Comparison of ENCODE assay signal across 23 cellular contexts in the genomic region with DNA sequence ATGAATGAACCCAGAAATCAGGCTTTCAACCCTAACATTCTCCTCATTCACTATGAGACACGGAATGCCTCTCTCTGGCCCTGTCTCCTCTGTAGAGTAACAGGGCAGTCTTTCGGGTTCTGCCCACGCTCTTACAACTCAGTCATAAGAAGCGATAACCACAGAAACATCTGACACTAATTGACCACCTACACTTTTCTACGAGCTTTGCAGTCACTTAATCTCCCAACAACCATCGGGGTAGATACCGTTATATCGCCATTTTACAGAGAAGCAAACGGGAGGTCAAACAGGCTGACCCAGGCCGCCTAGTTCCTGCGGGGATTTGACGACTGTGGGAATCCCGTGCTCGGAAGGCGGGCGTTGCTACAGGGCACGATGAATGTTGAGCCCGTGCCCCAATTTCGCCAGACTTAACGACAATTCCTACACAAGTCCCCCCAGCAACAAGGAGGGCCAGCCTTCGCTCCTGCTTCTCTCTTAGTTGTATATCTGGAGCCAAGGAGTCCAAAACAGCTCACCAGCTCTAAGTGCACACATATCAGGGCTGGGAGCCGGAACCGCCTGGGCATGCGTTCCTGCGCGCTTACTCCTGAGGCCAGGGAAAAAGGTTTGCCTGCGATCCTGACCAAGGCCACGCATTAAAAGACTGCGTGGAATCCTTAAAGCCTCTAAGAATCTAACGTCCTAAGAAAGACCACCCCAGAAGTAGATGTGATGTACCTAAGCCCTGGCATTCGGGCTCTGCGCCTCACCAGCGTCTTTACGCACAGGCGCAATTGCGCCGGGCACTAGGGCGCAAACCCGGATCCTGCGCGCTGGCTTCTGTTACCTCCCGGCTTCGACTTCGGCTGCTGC. TPM values are rescaled to one million over a fixed set of nuclear protein-coding genes. Genes with fewer than 3 reads are reported as not detected.
DNase-seq lines count a peak whose midpoint lies in the region; ATAC-seq and TF ChIP-seq lines count a peak whose summit lies in the region.
"Had no signal": no experiment of that assay in that cellular context is flagged by ENCODE, and none has a peak within 500 bp of the region (broad histone marks: within the 10 kb centered on the region; RNA-seq: fewer than 3 reads in every experiment).

No MANE protein-coding gene starts in this region.

- H3K27ac ChIP-seq in HEK293 (ENCODE audit: extremely low read depth, low read depth, low read length) (no peak overlapping the region), endodermal cell (ENCODE audit: low read depth, low read length) (no peak overlapping the region)
- H3K27ac ChIP-seq: brain microvascular endothelial cell had no signal

- no peak for DNase-seq in activated naive CD8-positive, alpha-beta T cell treated with anti-CD3 and anti-CD28 coated beads for 36 hours
- DNase-seq in activated naive CD8-positive, alpha-beta T cell treated with anti-CD3 and anti-CD28 coated beads, Interleukin-2, amount 50 U/mL, for 24 hours, result no peak
- DNase-seq in endodermal cell (peak; percentile 70), AG08396 (ENCODE audit: low spot score) (no peak)
- DNase-seq in stimulated activated naive B cell treated with anti-CD40 and anti-IgM and Interleukin-4, amounts not matched to agents 10 μg/mL and 1 μg/mL and 100 μg/mL, for 72 hours, result no peak
- DNase-seq: activated CD4-positive, CD25-positive, alpha-beta regulatory T cell treated with anti-CD3 and anti-CD28 coated beads, Interleukin-2, amount 50 U/mL, for 72 hours; activated CD8-positive, alpha-beta memory T cell treated with anti-CD3 and anti-CD28 coated beads, Interleukin-2, amount 50 U/mL, for 48 hours; brain microvascular endothelial cell; effector memory CD8-positive, alpha-beta T cell; GDM1; HCEC 1CT; KBM-7; mammary epithelial cell; occipital lobe; SIG-M5; stimulated activated CD4-positive, alpha-beta T cell treated with anti-CD3 and anti-CD28 coated beads, Interleukin-12 subunit alpha, Interleukin-12 subunit beta, amount 100 ng/mL, for 4 hours; stimulated activated CD4-positive, alpha-beta T cell treated with anti-CD3 and anti-CD28 coated beads, Interleukin-4, amount 100 ng/mL, for 4 hours; T-cell had no signal

- no peak for ATAC-seq in activated naive CD8-positive, alpha-beta T cell treated with anti-CD3 and anti-CD28 coated beads, Interleukin-2, amount 50 U/mL, for 24 hours
- no peak for ATAC-seq in stimulated activated naive B cell treated with anti-CD40 and anti-IgM and Interleukin-4, amounts not matched to agents 10 μg/mL and 1 μg/mL and 100 μg/mL, for 72 hours (replicated peaks)
- no peak for ATAC-seq in GM18909 (IDR thresholded peaks at IDR 0.05; ENCODE audit: poor library complexity, unreplicated experiment)
- ATAC-seq: effector memory CD8-positive, alpha-beta T cell; T-cell had no signal

- H3K27ac Mint-ChIP-seq in activated naive CD8-positive, alpha-beta T cell treated with anti-CD3 and anti-CD28 coated beads for 36 hours, result peak overlapping the region; percentile 45
- H3K27ac Mint-ChIP-seq in activated naive CD8-positive, alpha-beta T cell treated with anti-CD3 and anti-CD28 coated beads, Interleukin-2, amount 50 U/mL, for 24 hours, result no peak overlapping the region
- no peak overlapping the region for H3K27ac Mint-ChIP-seq in endodermal cell
- H3K27ac Mint-ChIP-seq in stimulated activated naive B cell treated with anti-CD40 and anti-IgM and Interleukin-4, amounts not matched to agents 10 μg/mL and 1 μg/mL and 100 μg/mL, for 72 hours, result peak overlapping the region; percentile 77
- H3K27ac Mint-ChIP-seq: activated T-helper 2 cell treated with anti-CD3 and anti-CD28 coated beads, Interferon-gamma antibody, Interleukin-2, Interleukin-4, amounts not matched to agents 10 μg/mL and 5 μg/mL and 100 μg/mL, durations not matched to agents 14 hours and 24 hours and 36 hours; CD14-positive monocyte; effector memory CD8-positive, alpha-beta T cell; T-cell had no signal

- no peak overlapping the region for H3K4me3 ChIP-seq in HEK293 (ENCODE audit: low read depth, low read length)
- H3K4me3 ChIP-seq in endodermal cell (ENCODE audit: low read length), result no peak overlapping the region

- H3K9me3 ChIP-seq in HEK293 (ENCODE audit: control insufficient read depth, insufficient read depth, low read depth, low read length) (no peaks in the 10 kb centered on the region), endodermal cell (ENCODE audit: control insufficient read depth, low read length) (peaks cover 6% of the 10 kb centered on the region)

- peaks cover 97% of the 10 kb centered on the region for H3K27me3 Mint-ChIP-seq in activated naive CD8-positive, alpha-beta T cell treated with anti-CD3 and anti-CD28 coated beads for 36 hours
- H3K27me3 Mint-ChIP-seq in activated naive CD8-positive, alpha-beta T cell treated with anti-CD3 and anti-CD28 coated beads, Interleukin-2, amount 50 U/mL, for 24 hours, result peaks cover 90% of the 10 kb centered on the region
- peaks cover 100% of the 10 kb centered on the region for H3K27me3 Mint-ChIP-seq in endodermal cell (ENCODE audit: insufficient read depth)
- H3K27me3 Mint-ChIP-seq in stimulated activated naive B cell treated with anti-CD40 and anti-IgM and Interleukin-4, amounts not matched to agents 10 μg/mL and 1 μg/mL and 100 μg/mL, for 72 hours, result peaks cover 79 to 98% of the 10 kb centered on the region in 2 donors

- no peaks in the 10 kb centered on the region for H3K36me3 ChIP-seq in HEK293 (ENCODE audit: control insufficient read depth in 2 of 2, insufficient read depth in 1 of 2, low read length in 2 of 2)
- H3K36me3 ChIP-seq in endodermal cell (ENCODE audit: control insufficient read depth, insufficient read depth, low read length), result no peaks in the 10 kb centered on the region
- H3K36me3 ChIP-seq: brain microvascular endothelial cell had no signal

- TF ChIP-seq CTCF in HEK293 (tag by site-specific recombination; IDR thresholded peaks at IDR 0.05) (no peak), endodermal cell (conservative IDR thresholded peaks at IDR 0.05) (no peak)

- no peaks in the 10 kb centered on the region for H3K36me3 Mint-ChIP-seq in activated naive CD8-positive, alpha-beta T cell treated with anti-CD3 and anti-CD28 coated beads for 36 hours
- H3K36me3 Mint-ChIP-seq in activated naive CD8-positive, alpha-beta T cell treated with anti-CD3 and anti-CD28 coated beads, Interleukin-2, amount 50 U/mL, for 24 hours (ENCODE audit: low read depth), result no peaks in the 10 kb centered on the region
- no peaks in the 10 kb centered on the region for H3K36me3 Mint-ChIP-seq in endodermal cell (ENCODE audit: low read depth)
- H3K36me3 Mint-ChIP-seq in stimulated activated naive B cell treated with anti-CD40 and anti-IgM and Interleukin-4, amounts not matched to agents 10 μg/mL and 1 μg/mL and 100 μg/mL, for 72 hours, result no peaks in the 10 kb centered on the region
- H3K36me3 Mint-ChIP-seq: CD14-positive monocyte, T-cell had no signal

- H3K4me1 Mint-ChIP-seq in activated naive CD8-positive, alpha-beta T cell treated with anti-CD3 and anti-CD28 coated beads for 36 hours, result peaks cover 2% of the 10 kb centered on the region
- H3K4me1 Mint-ChIP-seq in activated naive CD8-positive, alpha-beta T cell treated with anti-CD3 and anti-CD28 coated beads, Interleukin-2, amount 50 U/mL, for 24 hours, result no peaks in the 10 kb centered on the region
- peaks cover 16% of the 10 kb centered on the region for H3K4me1 Mint-ChIP-seq in endodermal cell
- H3K4me1 Mint-ChIP-seq in stimulated activated naive B cell treated with anti-CD40 and anti-IgM and Interleukin-4, amounts not matched to agents 10 μg/mL and 1 μg/mL and 100 μg/mL, for 72 hours, result peaks cover 0 to 2% of the 10 kb centered on the region in 2 donors
- H3K4me1 Mint-ChIP-seq: CD14-positive monocyte had no signal

- no peak overlapping the region for H3K9ac ChIP-seq in endodermal cell (ENCODE audit: extremely low read depth, low read length, poor library complexity, severe bottlenecking)

- CTCF ChIA-PET in HEK293 (lab: Yijun Ruan, JAX), result no interaction called here

- POLR2A ChIA-PET in HEK293 (lab: Yijun Ruan, JAX), result no interaction called here

- peaks cover 100% of the 10 kb centered on the region for H3K27me3 ChIP-seq in endodermal cell (ENCODE audit: control insufficient read depth, insufficient read depth, low read length, poor library complexity, severe bottlenecking)

- H3K4me3 Mint-ChIP-seq in activated naive CD8-positive, alpha-beta T cell treated with anti-CD3 and anti-CD28 coated beads for 36 hours, result no peak overlapping the region
- no peak overlapping the region for H3K4me3 Mint-ChIP-seq in activated naive CD8-positive, alpha-beta T cell treated with anti-CD3 and anti-CD28 coated beads, Interleukin-2, amount 50 U/mL, for 24 hours
- H3K4me3 Mint-ChIP-seq in endodermal cell, result no peak overlapping the region
- H3K4me3 Mint-ChIP-seq in stimulated activated naive B cell treated with anti-CD40 and anti-IgM and Interleukin-4, amounts not matched to agents 10 μg/mL and 1 μg/mL and 100 μg/mL, for 72 hours, result peak overlapping the region in 1 of 2 donors; percentile 17
- H3K4me3 Mint-ChIP-seq: effector memory CD8-positive, alpha-beta T cell; T-cell had no signal

- 4 to 6% methylated on average over 6 to 44 of the region's 44 CpGs for WGBS in endodermal cell (ENCODE audit: insufficient coverage in 1 of 2, insufficient read length in 1 of 2), 2 experiments

- no peaks in the 10 kb centered on the region; the same call in 1 of the 2 replicates for H3K4me1 ChIP-seq in HEK293 (ENCODE audit: control insufficient read depth, insufficient read depth, low read length)
- peaks cover 3% of the 10 kb centered on the region for H3K4me1 ChIP-seq in endodermal cell (ENCODE audit: control insufficient read depth, insufficient read depth, low read length)

- no peaks in the 10 kb centered on the region for H3K9me3 Mint-ChIP-seq in activated naive CD8-positive, alpha-beta T cell treated with anti-CD3 and anti-CD28 coated beads for 36 hours
- no peaks in the 10 kb centered on the region for H3K9me3 Mint-ChIP-seq in activated naive CD8-positive, alpha-beta T cell treated with anti-CD3 and anti-CD28 coated beads, Interleukin-2, amount 50 U/mL, for 24 hours
- no peaks in the 10 kb centered on the region for H3K9me3 Mint-ChIP-seq in endodermal cell
- no peaks in the 10 kb centered on the region for H3K9me3 Mint-ChIP-seq in stimulated activated naive B cell treated with anti-CD40 and anti-IgM and Interleukin-4, amounts not matched to agents 10 μg/mL and 1 μg/mL and 100 μg/mL, for 72 hours
- H3K9me3 Mint-ChIP-seq: activated T-helper 2 cell treated with anti-CD3 and anti-CD28 coated beads, Interferon-gamma antibody, Interleukin-2, Interleukin-4, amounts not matched to agents 10 μg/mL and 5 μg/mL and 100 μg/mL, durations not matched to agents 14 hours and 24 hours and 36 hours; effector memory CD8-positive, alpha-beta T cell; T-cell had no signal

TF ChIP-seq in HEK293, 187 proteins besides CTCF, POLR2A, EP300 and RAD21:
- no peak for TF ChIP-seq TRIM28 (IDR thresholded peaks at IDR 0.05; ENCODE audit: borderline replicate concordance, low read length)
- peak; percentile 40; the same call in 1 of the 2 replicates for TF ChIP-seq ZFHX2 (tag by site-specific recombination; conservative IDR thresholded peaks at IDR 0.05)
- no peak for TF ChIP-seq ZNF132 (tag by site-specific recombination; IDR thresholded peaks at IDR 0.05; ENCODE audit: borderline replicate concordance)

RNA-seq across cellular contexts. Expression of a gene that starts 38.7 kb away (rescaled TPM):
- not detected for total RNA-seq in activated naive CD8-positive, alpha-beta T cell treated with anti-CD3 and anti-CD28 coated beads for 36 hours
- total RNA-seq in endodermal cell, result not detected
- 0.14 TPM for polyA plus RNA-seq in endodermal cell (2013, experiment 1 of 2)
- 0.17 TPM for polyA plus RNA-seq in endodermal cell (2013, experiment 2 of 2)
- total RNA-seq: activated T-helper 2 cell treated with anti-CD3 and anti-CD28 coated beads, Interferon-gamma antibody, Interleukin-2, Interleukin-4, amounts not matched to agents 10 μg/mL and 5 μg/mL and 100 μg/mL, durations not matched to agents 14 hours and 24 hours and 36 hours; mammary epithelial cell; myocyte; occipital lobe had no signal
- polyA plus RNA-seq: CD14-positive monocyte, mammary epithelial cell had no signal

Comparison
In these comparisons a context has a peak if more than half of its experiments do, and no peak if none do; other contexts are left out.
1. H3K27ac Mint-ChIP-seq: peak in activated naive CD8-positive, alpha-beta T cell treated with anti-CD3 and anti-CD28 coated beads for 36 hours (single experiment) and stimulated activated naive B cell treated with anti-CD40 and anti-IgM and Interleukin-4, amounts not matched to agents 10 μg/mL and 1 μg/mL and 100 μg/mL, for 72 hours (single experiment); none in activated naive CD8-positive, alpha-beta T cell treated with anti-CD3 and anti-CD28 coated beads, Interleukin-2, amount 50 U/mL, for 24 hours (single experiment) and endodermal cell (single experiment).